ENCODE assay signal across 8 cellular contexts in genomic region chr22:38203090-38203810, GRCh38. TPM values are rescaled to one million over a fixed set of nuclear protein-coding genes. Genes with fewer than 3 reads are reported as not detected.
DNase-seq lines count a peak whose midpoint lies in the region; ATAC-seq and TF ChIP-seq lines count a peak whose summit lies in the region.

No MANE protein-coding gene starts in this region.

- peak; percentile 50 for TF ChIP-seq POLR2A in transverse colon (IDR thresholded peaks at IDR 0.05)

- no peak for ATAC-seq in central memory CD8-positive, alpha-beta T cell (replicated peaks; ENCODE audit: extremely low read depth, poor library complexity, severe bottlenecking)
- ATAC-seq in memory B cell (ENCODE audit: low read depth) = no peak

- in situ Hi-C loops in transverse colon (cut with MboI; ENCODE audit: low pct_ligation_motif_present in 1 of 4, low pct_unique_long_range_greater_than_20kb in 1 of 4, low sequenced_read_pairs in 3 of 4) = no loop called here

- H3K36me3 ChIP-seq in transverse colon = no peaks in the 10 kb centered on the region

- TF ChIP-seq EP300 in transverse colon (IDR thresholded peaks at IDR 0.05; ENCODE audit: low read depth) = no peak

- peaks cover 15% of the 10 kb centered on the region for H3K36me3 Mint-ChIP-seq in central memory CD8-positive, alpha-beta T cell (ENCODE audit: insufficient read depth)
- no peaks in the 10 kb centered on the region for H3K36me3 Mint-ChIP-seq in memory B cell

- H3K27ac Mint-ChIP-seq in central memory CD8-positive, alpha-beta T cell (ENCODE audit: low read depth) = peak overlapping the region; percentile 97
- H3K27ac Mint-ChIP-seq in memory B cell = peak overlapping the region; percentile 73

- no peaks in the 10 kb centered on the region for H3K9me3 ChIP-seq in transverse colon

- DNase-seq in NCI-H748 (lab: John Stamatoyannopoulos, UW; ENCODE audit: unreplicated experiment) (peak; percentile 68), NCI-H748 treated with DMSO at 0.1 percent for 48 hours (lab: John Stamatoyannopoulos, UW) (no peak), RWPE1 (ENCODE audit: low spot score) (peak; percentile 36), memory B cell (ENCODE audit: low spot score in 2 of 2) (peak in 1 of 2 donors; percentile 46), transverse colon (peak; percentile 85), Ammon's horn (ENCODE audit: low spot score) (no peak), 8988T (no peak)
- no peak for DNase-seq in central memory CD8-positive, alpha-beta T cell (ENCODE audit: low spot score in 2 of 2)

- no peaks in the 10 kb centered on the region for H3K9me3 Mint-ChIP-seq in central memory CD8-positive, alpha-beta T cell
- no peaks in the 10 kb centered on the region for H3K9me3 Mint-ChIP-seq in memory B cell

- peak overlapping the region; percentile 79 for H3K4me3 Mint-ChIP-seq in central memory CD8-positive, alpha-beta T cell
- H3K4me3 Mint-ChIP-seq in memory B cell = peak overlapping the region; percentile 88

- intact Hi-C loops in transverse colon (cut with DNase I; ENCODE audit: low total_unique reads) = loop anchor here (2.0 to 10.0 kb wide), 2 partner anchors 72 to 114 kb away; partner anchors contain the start of genes CSNK1E and TMEM184B

- H3K27ac ChIP-seq in RWPE1 = peak overlapping the region; percentile 95
- H3K27ac ChIP-seq in transverse colon = peak overlapping the region; percentile 96 to 100 (median 99)

- H3K27me3 Mint-ChIP-seq in central memory CD8-positive, alpha-beta T cell = no peaks in the 10 kb centered on the region
- H3K27me3 Mint-ChIP-seq in memory B cell = no peaks in the 10 kb centered on the region

- CTCF ChIA-PET in RWPE1 (lab: Yijun Ruan, JAX) = no interaction called here

- no peaks in the 10 kb centered on the region for H3K27me3 ChIP-seq in transverse colon

- peaks cover 28% of the 10 kb centered on the region for H3K4me1 Mint-ChIP-seq in central memory CD8-positive, alpha-beta T cell
- peaks cover 34% of the 10 kb centered on the region for H3K4me1 Mint-ChIP-seq in memory B cell

- TF ChIP-seq CTCF in RWPE1 (conservative IDR thresholded peaks at IDR 0.05; ENCODE audit: low read depth) (no peak), transverse colon (IDR thresholded peaks at IDR 0.05) (no peak)

- peaks cover 10 to 39% (median 25%) of the 10 kb centered on the region in 4 donors for H3K4me1 ChIP-seq in transverse colon

- WGBS in transverse colon (ENCODE audit: low coverage in 1 of 2), 2 donors = 6% methylated on average over 17 of the region's 19 CpGs; no CpG with 5 or more reads in 1 of the 2 donors

- H3K4me3 ChIP-seq in transverse colon = peak overlapping the region; percentile 45 to 98 (median 86)

- POLR2A ChIA-PET in RWPE1 (lab: Yijun Ruan, JAX; ENCODE audit: low non-redundant PET) = no interaction called here

RNA-seq across cellular contexts. Expression of gene MAFF, which starts 1.5 kb away (rescaled TPM):
- 10 to 100 TPM in 3 of 4 donors, 1 to 10 TPM in 1; 3.8 to 30.3 (median 22.0) TPM for total RNA-seq in transverse colon

RNA-seq across cellular contexts. Expression of gene PLA2G6, which starts 21.6 kb away (rescaled TPM):
- total RNA-seq in transverse colon = 100 to 1,000 TPM in 2 of 4 donors, 10 to 100 TPM in 2; 30.7 to 327 (median 72.3) TPM

Comparison
In these comparisons a context has a peak if more than half of its experiments do, and no peak if none do; other contexts are left out.
1. DNase-seq: peak in NCI-H748 (single experiment), RWPE1 (single experiment) and transverse colon (single experiment); none in NCI-H748 treated with DMSO at 0.1 percent for 48 hours (single experiment), central memory CD8-positive, alpha-beta T cell (0 of 2), Ammon's horn (single experiment) and 8988T (single experiment).